In the genomic region with DNA sequence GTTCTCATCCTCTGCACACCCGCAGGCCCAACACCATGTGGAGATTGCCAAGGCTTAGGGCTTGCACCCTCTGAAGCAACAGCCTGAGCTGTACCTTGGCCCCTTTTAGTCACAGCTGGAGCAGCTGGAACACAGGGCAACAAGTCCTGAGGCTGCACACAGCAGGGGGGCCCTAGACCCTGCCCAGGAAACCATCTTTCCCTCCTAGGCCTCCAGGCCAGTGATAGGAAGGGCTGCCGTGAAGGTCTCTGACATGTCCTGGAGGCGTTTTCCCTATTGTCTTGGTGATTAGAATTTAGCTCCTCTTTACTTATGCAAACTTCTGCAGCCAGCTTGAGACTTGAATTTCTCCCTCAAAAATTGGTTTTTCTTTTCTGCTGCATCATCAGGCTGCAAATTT, we compare ENCODE assay signal across 30 cellular contexts.
"Had no signal": no experiment of that assay in that cellular context is flagged by ENCODE, and none has a peak within 500 bp of the region (broad histone marks: within the 10 kb centered on the region; RNA-seq: fewer than 3 reads in every experiment).

No MANE protein-coding gene starts in this region.

- H3K36me3 Mint-ChIP-seq: memory B cell; mesothelial cell of epicardium; naive B cell; natural killer cell treated with Interleukin-12 subunit alpha and Interleukin-12 subunit beta and Interleukin-15 and Interleukin-18, amount 100 ng/mL, for 72 hours had no signal

- DNase-seq: colonic mucosa; effector CD8-positive, alpha-beta T cell; foreskin keratinocyte; glutamatergic neuron; heart right ventricle; hippocampal formation; kidney; mucosa of descending colon; naive B cell; pancreas; right lobe of liver; small intestine; stimulated activated CD4-positive, alpha-beta T cell treated with anti-CD3 and anti-CD28 coated beads, Interleukin-15, amount 100 ng/mL, for 24 hours; stimulated activated CD4-positive, alpha-beta T cell treated with anti-CD3 and anti-CD28 coated beads, Interleukin-2, amount 100 ng/mL, for 48 hours; stimulated activated CD8-positive, alpha-beta memory T cell treated with anti-CD3 and anti-CD28 coated beads, Interleukin-4, amount 100 ng/mL, for 48 hours; stimulated activated naive CD4-positive, alpha-beta T cell; stimulated activated naive CD8-positive, alpha-beta T cell treated with anti-CD3 and anti-CD28 coated beads, Interleukin-15, amount 100 ng/mL, for 72 hours; transverse colon had no signal

- H3K4me1 Mint-ChIP-seq: memory B cell; mesothelial cell of epicardium; naive B cell; neural crest cell; stimulated activated naive CD8-positive, alpha-beta T cell treated with anti-CD3 and anti-CD28 coated beads, Interleukin-15, amount 100 ng/mL, for 72 hours had no signal

- H3K27me3 Mint-ChIP-seq: dendritic cell treated with granulocyte-macrophage colony-stimulating factor and Interleukin-4, amounts not matched to agents 40 ng/mL and 50 ng/mL, for 4 days; memory B cell; natural killer cell treated with Interleukin-12 subunit alpha and Interleukin-12 subunit beta and Interleukin-15 and Interleukin-18, amount 100 ng/mL, for 72 hours; stimulated activated naive CD8-positive, alpha-beta T cell treated with anti-CD3 and anti-CD28 coated beads, Interleukin-15, amount 100 ng/mL, for 72 hours had no signal

- H3K4me1 ChIP-seq: colonic mucosa, esophagus muscularis mucosa, foreskin keratinocyte, gastroesophageal sphincter, heart right ventricle, pancreas, right lobe of liver, suprapubic skin, transverse colon, upper lobe of right lung, vagina had no signal

- H3K27ac ChIP-seq: colonic mucosa, esophagus muscularis mucosa, foreskin keratinocyte, gastroesophageal sphincter, heart right ventricle, neutrophil, pancreas, right lobe of liver, suprapubic skin, transverse colon, upper lobe of right lung, vagina had no signal

- H3K4me3 Mint-ChIP-seq: dendritic cell treated with granulocyte-macrophage colony-stimulating factor and Interleukin-4, amounts not matched to agents 40 ng/mL and 50 ng/mL, for 4 days; memory B cell; mesothelial cell of epicardium; naive B cell; natural killer cell treated with Interleukin-12 subunit alpha and Interleukin-12 subunit beta and Interleukin-15 and Interleukin-18, amount 100 ng/mL, for 72 hours; neural crest cell; stimulated activated naive CD8-positive, alpha-beta T cell treated with anti-CD3 and anti-CD28 coated beads, Interleukin-15, amount 100 ng/mL, for 72 hours had no signal

- H3K9me3 ChIP-seq: colonic mucosa, esophagus muscularis mucosa, gastroesophageal sphincter, mucosa of descending colon, neutrophil, pancreas, right lobe of liver, suprapubic skin, upper lobe of right lung, vagina had no signal

- H3K27me3 ChIP-seq: colonic mucosa, esophagus muscularis mucosa, foreskin keratinocyte, gastroesophageal sphincter, heart right ventricle, neutrophil, pancreas, right lobe of liver, suprapubic skin, transverse colon, upper lobe of right lung, vagina had no signal

- H3K27ac Mint-ChIP-seq: dendritic cell treated with granulocyte-macrophage colony-stimulating factor and Interleukin-4, amounts not matched to agents 40 ng/mL and 50 ng/mL, for 4 days; memory B cell; mesothelial cell of epicardium; naive B cell; natural killer cell treated with Interleukin-12 subunit alpha and Interleukin-12 subunit beta and Interleukin-15 and Interleukin-18, amount 100 ng/mL, for 72 hours had no signal

- H3K4me3 ChIP-seq: colonic mucosa, esophagus muscularis mucosa, gastroesophageal sphincter, heart right ventricle, lung, mucosa of descending colon, pancreas, right lobe of liver, suprapubic skin, transverse colon, upper lobe of right lung, vagina had no signal

- H3K36me3 ChIP-seq: colonic mucosa, esophagus muscularis mucosa, gastroesophageal sphincter, heart right ventricle, neutrophil, pancreas, right lobe of liver, suprapubic skin, transverse colon, upper lobe of right lung, vagina had no signal
